9 cellular contexts compared by ENCODE assay signal in the genomic region with DNA sequence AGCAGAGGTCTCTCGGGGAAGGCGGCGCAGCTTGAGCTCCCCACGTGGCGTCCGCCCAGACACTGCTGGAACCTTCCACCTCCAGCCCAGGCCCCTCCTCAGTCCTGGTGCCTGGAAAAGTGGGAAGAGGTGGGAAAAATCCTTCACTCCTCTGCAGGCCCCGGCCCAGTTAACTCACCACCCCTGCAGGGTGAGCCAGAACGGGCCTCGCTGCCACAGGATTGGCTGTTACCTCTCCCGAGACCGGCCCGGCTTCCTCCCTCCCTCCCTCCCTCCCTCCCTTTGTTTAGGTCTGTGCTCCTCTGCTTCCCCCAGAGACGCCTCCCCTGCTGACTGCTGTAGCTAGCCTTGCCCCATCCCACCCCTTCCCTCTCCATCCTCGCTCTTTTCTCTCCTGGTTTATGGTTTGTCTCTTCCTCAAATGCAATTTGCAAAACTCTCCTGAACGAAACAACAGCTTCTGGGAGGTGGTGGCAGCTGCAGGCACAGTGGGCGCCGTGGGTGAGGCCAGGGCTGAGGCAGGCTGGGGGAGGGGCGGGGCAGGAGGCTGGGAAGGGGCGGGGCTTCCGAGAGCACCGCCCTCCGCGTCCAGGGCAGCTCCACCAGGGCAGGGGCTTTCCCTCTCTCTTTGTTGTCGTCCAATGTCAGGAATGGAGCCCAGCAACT. TPM values are rescaled to one million over a fixed set of nuclear protein-coding genes. Genes with fewer than 3 reads are reported as not detected.
A peak's percentile ranks its signal among the peaks of the same experiment; 100 is the strongest.
DNase-seq lines count a peak whose midpoint lies in the region; ATAC-seq and TF ChIP-seq lines count a peak whose summit lies in the region.
"Had no signal": no experiment of that assay in that cellular context is flagged by ENCODE, and none has a peak within 500 bp of the region (broad histone marks: within the 10 kb centered on the region; RNA-seq: fewer than 3 reads in every experiment).

No MANE protein-coding gene starts in this region.

- H3K4me1 ChIP-seq in CD4-positive, CD25-positive, alpha-beta regulatory T cell (ENCODE audit: control insufficient read depth, insufficient read depth, low read length, poor library complexity, severe bottlenecking): no peaks in the 10 kb centered on the region
- H3K4me1 ChIP-seq in esophagus muscularis mucosa: peaks cover 9 to 13% (median 10%) of the 10 kb centered on the region in 4 donors

- DNase-seq in CD4-positive, CD25-positive, alpha-beta regulatory T cell: peak in 2 of 3 donors; percentile 10 to 30
- DNase-seq in HT-29 (ENCODE audit: low spot score): peak; percentile 77
- DNase-seq in RWPE1 (ENCODE audit: low spot score): peak; percentile 51
- DNase-seq in esophagus muscularis mucosa (ENCODE audit: extremely low spot score): no peak
- no peak for DNase-seq in middle frontal gyrus (ENCODE audit: extremely low spot score, low spot score)

- no peaks in the 10 kb centered on the region for H3K9me3 ChIP-seq in CD4-positive, CD25-positive, alpha-beta regulatory T cell (ENCODE audit: control insufficient read depth in 2 of 2, low read length in 2 of 2)
- no peaks in the 10 kb centered on the region for H3K9me3 ChIP-seq in esophagus muscularis mucosa
- H3K9me3 ChIP-seq in neural cell (ENCODE audit: low read length): no peaks in the 10 kb centered on the region

- no peak overlapping the region for H3K27ac Mint-ChIP-seq in CD4-positive, CD25-positive, alpha-beta regulatory T cell

- no peak for TF ChIP-seq CTCF in RWPE1 (conservative IDR thresholded peaks at IDR 0.05; ENCODE audit: low read depth)
- TF ChIP-seq CTCF in esophagus muscularis mucosa (IDR thresholded peaks at IDR 0.05): no peak
- TF ChIP-seq CTCF in neural cell (IDR thresholded peaks at IDR 0.05; ENCODE audit: poor library complexity, severe bottlenecking): no peak

- no peaks in the 10 kb centered on the region for H3K27me3 Mint-ChIP-seq in CD4-positive, CD25-positive, alpha-beta regulatory T cell

- H2AFZ ChIP-seq in neural cell (ENCODE audit: low read depth, low read length): peak overlapping the region; percentile 27

- no peaks in the 10 kb centered on the region for H3F3A ChIP-seq in neural cell (ENCODE audit: insufficient read depth, low read length, poor library complexity, severe bottlenecking)

- POLR2A ChIA-PET in RWPE1 (lab: Yijun Ruan, JAX; ENCODE audit: low non-redundant PET): no interaction called here

- no peaks in the 10 kb centered on the region for H4K20me1 ChIP-seq in neural cell (ENCODE audit: insufficient read depth)

- TF ChIP-seq EP300 in esophagus muscularis mucosa (IDR thresholded peaks at IDR 0.05) (no peak), neural cell (conservative IDR thresholded peaks at IDR 0.05; ENCODE audit: poor library complexity, severe bottlenecking) (no peak)

- H3K4me3 ChIP-seq in CD4-positive, CD25-positive, alpha-beta regulatory T cell (ENCODE audit: low read depth, low read length): no peak overlapping the region
- H3K4me3 ChIP-seq in esophagus muscularis mucosa: peak overlapping the region; percentile 27 to 33 (median 28)
- no peak overlapping the region for H3K4me3 ChIP-seq in neural cell (ENCODE audit: low read length)

- H3K4me1 Mint-ChIP-seq in CD4-positive, CD25-positive, alpha-beta regulatory T cell: peaks cover 0 to 4% (median 1%) of the 10 kb centered on the region in 4 donors
- H3K4me1 Mint-ChIP-seq: central memory CD8-positive, alpha-beta T cell had no signal

- WGBS in esophagus muscularis mucosa: 29% methylated on average over 24 of the region's 24 CpGs

- H3K9ac ChIP-seq in neural cell (ENCODE audit: low read length): peak overlapping the region; percentile 34

- no peak overlapping the region for H3K27ac ChIP-seq in CD4-positive, CD25-positive, alpha-beta regulatory T cell (ENCODE audit: insufficient read depth, low read length, poor library complexity, severe bottlenecking)
- peak overlapping the region; percentile 9; the same call in 1 of the 2 replicates for H3K27ac ChIP-seq in RWPE1
- H3K27ac ChIP-seq in esophagus muscularis mucosa (replicated peaks in 1 of 4): peak overlapping the region in 2 of 4 donors; percentile 17 to 46
- no peak overlapping the region for H3K27ac ChIP-seq in neural cell (ENCODE audit: low read length)

- CTCF ChIA-PET in RWPE1 (lab: Yijun Ruan, JAX): interaction anchor here (0.6 kb wide), 1 partner anchor 376 kb away, joined by 4 read pairs; no protein-coding TSS in a partner anchor

- intact Hi-C loops in esophagus muscularis mucosa (cut with DNase I): no loop called here

- H3K9me3 Mint-ChIP-seq in CD4-positive, CD25-positive, alpha-beta regulatory T cell: peaks cover 0 to 2% (median 0%) of the 10 kb centered on the region in 7 donors
- H3K9me3 Mint-ChIP-seq: central memory CD8-positive, alpha-beta T cell had no signal

- H3K4me3 Mint-ChIP-seq in CD4-positive, CD25-positive, alpha-beta regulatory T cell: peak overlapping the region in 1 of 4 donors; percentile 67
- H3K4me3 Mint-ChIP-seq: central memory CD8-positive, alpha-beta T cell had no signal

- ATAC-seq in CD4-positive, CD25-positive, alpha-beta regulatory T cell (ENCODE audit: low read depth in 2 of 2): no peak
- ATAC-seq in GM21390 (IDR thresholded peaks at IDR 0.05; ENCODE audit: unreplicated experiment) (no peak), GM21381 (IDR thresholded peaks at IDR 0.05; ENCODE audit: unreplicated experiment) (no peak)

- H3K36me3 Mint-ChIP-seq in CD4-positive, CD25-positive, alpha-beta regulatory T cell: no peaks in the 10 kb centered on the region

- TF ChIP-seq POLR2A in esophagus muscularis mucosa (IDR thresholded peaks at IDR 0.05; ENCODE audit: low read depth): no peak

- H3K4me2 ChIP-seq in neural cell (ENCODE audit: low read length): no peak overlapping the region

- H3K79me2 ChIP-seq in neural cell (replicated peaks; ENCODE audit: insufficient read depth, low read length): no peaks in the 10 kb centered on the region

- TF ChIP-seq RAD21 in neural cell (conservative IDR thresholded peaks at IDR 0.05): no peak

- H3K27me3 ChIP-seq in CD4-positive, CD25-positive, alpha-beta regulatory T cell (ENCODE audit: control insufficient read depth, insufficient read depth, low read length): no peaks in the 10 kb centered on the region
- H3K27me3 ChIP-seq in esophagus muscularis mucosa: peaks cover 0 to 10% (median 0%) of the 10 kb centered on the region in 4 donors
- H3K27me3 ChIP-seq in neural cell (ENCODE audit: insufficient read depth, low read depth, low read length): no peaks in the 10 kb centered on the region

- H3K9me2 ChIP-seq in neural cell (ENCODE audit: insufficient read depth, low read length): no peaks in the 10 kb centered on the region

- no peaks in the 10 kb centered on the region for H3K36me3 ChIP-seq in CD4-positive, CD25-positive, alpha-beta regulatory T cell (ENCODE audit: control insufficient read depth, insufficient read depth, low read length)
- no peaks in the 10 kb centered on the region for H3K36me3 ChIP-seq in esophagus muscularis mucosa
- no peaks in the 10 kb centered on the region for H3K36me3 ChIP-seq in neural cell (ENCODE audit: insufficient read depth, low read length)

TF ChIP-seq in neural cell, 6 proteins besides CTCF, POLR2A, EP300 and RAD21:
- TF ChIP-seq EZH2 (IDR thresholded peaks at IDR 0.05; ENCODE audit: borderline replicate concordance, insufficient read depth, low read length, poor library complexity, severe bottlenecking): no peak
- TF ChIP-seq MXI1 (conservative IDR thresholded peaks at IDR 0.05; ENCODE audit: poor library complexity, severe bottlenecking): no peak
- TF ChIP-seq TAF1 (IDR thresholded peaks at IDR 0.05; ENCODE audit: low read depth): no peak
- TF ChIP-seq SMC3 (conservative IDR thresholded peaks at IDR 0.05; ENCODE audit: poor library complexity): no peak
- TF ChIP-seq, protein P1, sequence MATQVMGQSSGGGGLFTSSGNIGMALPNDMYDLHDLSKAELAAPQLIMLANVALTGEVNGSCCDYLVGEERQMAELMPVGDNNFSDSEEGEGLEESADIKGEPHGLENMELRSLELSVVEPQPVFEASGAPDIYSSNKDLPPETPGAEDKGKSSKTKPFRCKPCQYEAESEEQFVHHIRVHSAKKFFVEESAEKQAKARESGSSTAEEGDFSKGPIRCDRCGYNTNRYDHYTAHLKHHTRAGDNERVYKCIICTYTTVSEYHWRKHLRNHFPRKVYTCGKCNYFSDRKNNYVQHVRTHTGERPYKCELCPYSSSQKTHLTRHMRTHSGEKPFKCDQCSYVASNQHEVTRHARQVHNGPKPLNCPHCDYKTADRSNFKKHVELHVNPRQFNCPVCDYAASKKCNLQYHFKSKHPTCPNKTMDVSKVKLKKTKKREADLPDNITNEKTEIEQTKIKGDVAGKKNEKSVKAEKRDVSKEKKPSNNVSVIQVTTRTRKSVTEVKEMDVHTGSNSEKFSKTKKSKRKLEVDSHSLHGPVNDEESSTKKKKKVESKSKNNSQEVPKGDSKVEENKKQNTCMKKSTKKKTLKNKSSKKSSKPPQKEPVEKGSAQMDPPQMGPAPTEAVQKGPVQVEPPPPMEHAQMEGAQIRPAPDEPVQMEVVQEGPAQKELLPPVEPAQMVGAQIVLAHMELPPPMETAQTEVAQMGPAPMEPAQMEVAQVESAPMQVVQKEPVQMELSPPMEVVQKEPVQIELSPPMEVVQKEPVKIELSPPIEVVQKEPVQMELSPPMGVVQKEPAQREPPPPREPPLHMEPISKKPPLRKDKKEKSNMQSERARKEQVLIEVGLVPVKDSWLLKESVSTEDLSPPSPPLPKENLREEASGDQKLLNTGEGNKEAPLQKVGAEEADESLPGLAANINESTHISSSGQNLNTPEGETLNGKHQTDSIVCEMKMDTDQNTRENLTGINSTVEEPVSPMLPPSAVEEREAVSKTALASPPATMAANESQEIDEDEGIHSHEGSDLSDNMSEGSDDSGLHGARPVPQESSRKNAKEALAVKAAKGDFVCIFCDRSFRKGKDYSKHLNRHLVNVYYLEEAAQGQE (IDR thresholded peaks at IDR 0.05; ENCODE audit: borderline replicate concordance): no peak
- TF ChIP-seq POLR2AphosphoS5 (IDR thresholded peaks at IDR 0.05): no peak

RNA-seq across cellular contexts. Expression of a gene that starts 6.5 kb away (rescaled TPM):
- not detected for total RNA-seq in CD4-positive, CD25-positive, alpha-beta regulatory T cell
- polyA plus RNA-seq in CD4-positive, CD25-positive, alpha-beta regulatory T cell: not detected
- 1.2 and 1.8 TPM in 2 replicates for total RNA-seq in HT-29 (2014; rRNA removed; shearing (Covaris generic))
- total RNA-seq in esophagus muscularis mucosa: not detected
- polyA plus RNA-seq in neural cell: 0.14 TPM in 1 of 2 replicates, not detected in the other
- not detected in 2 replicates for polyA minus RNA-seq in neural cell

RNA-seq across cellular contexts. Expression of a gene that starts 39.8 kb away (rescaled TPM):
- total RNA-seq in CD4-positive, CD25-positive, alpha-beta regulatory T cell: not detected
- polyA plus RNA-seq in CD4-positive, CD25-positive, alpha-beta regulatory T cell: not detected
- total RNA-seq in HT-29 (2014; rRNA removed; shearing (Covaris generic)): 0.76 and 1.5 TPM in 2 replicates
- 10 to 100 TPM in 3 of 4 donors, 1 to 10 TPM in 1; 3.7 to 15.3 (median 12.3) TPM for total RNA-seq in esophagus muscularis mucosa
- polyA plus RNA-seq in neural cell: not detected in 2 replicates
- polyA minus RNA-seq in neural cell: not detected in 2 replicates

Comparison
In these comparisons a context has a peak if more than half of its experiments do, and no peak if none do; other contexts are left out.
1. DNase-seq: peak in CD4-positive, CD25-positive, alpha-beta regulatory T cell (2 of 3), HT-29 (single experiment) and RWPE1 (single experiment); none in esophagus muscularis mucosa (single experiment) and middle frontal gyrus (single experiment).
2. H3K4me3 ChIP-seq: peak in esophagus muscularis mucosa (4 of 4); none in CD4-positive, CD25-positive, alpha-beta regulatory T cell (single experiment) and neural cell (single experiment).